In genomic region chr9:17134843-17135577, GRCh38 we compare ENCODE assay signal across 8 cellular contexts. TPM values are rescaled to one million over a fixed set of nuclear protein-coding genes. Genes with fewer than 3 reads are reported as not detected.
A peak's percentile ranks its signal among the peaks of the same experiment; 100 is the strongest.
DNase-seq lines count a peak whose midpoint lies in the region; ATAC-seq, FAIRE-seq and TF ChIP-seq lines count a peak whose summit lies in the region.

A gene with protein sequence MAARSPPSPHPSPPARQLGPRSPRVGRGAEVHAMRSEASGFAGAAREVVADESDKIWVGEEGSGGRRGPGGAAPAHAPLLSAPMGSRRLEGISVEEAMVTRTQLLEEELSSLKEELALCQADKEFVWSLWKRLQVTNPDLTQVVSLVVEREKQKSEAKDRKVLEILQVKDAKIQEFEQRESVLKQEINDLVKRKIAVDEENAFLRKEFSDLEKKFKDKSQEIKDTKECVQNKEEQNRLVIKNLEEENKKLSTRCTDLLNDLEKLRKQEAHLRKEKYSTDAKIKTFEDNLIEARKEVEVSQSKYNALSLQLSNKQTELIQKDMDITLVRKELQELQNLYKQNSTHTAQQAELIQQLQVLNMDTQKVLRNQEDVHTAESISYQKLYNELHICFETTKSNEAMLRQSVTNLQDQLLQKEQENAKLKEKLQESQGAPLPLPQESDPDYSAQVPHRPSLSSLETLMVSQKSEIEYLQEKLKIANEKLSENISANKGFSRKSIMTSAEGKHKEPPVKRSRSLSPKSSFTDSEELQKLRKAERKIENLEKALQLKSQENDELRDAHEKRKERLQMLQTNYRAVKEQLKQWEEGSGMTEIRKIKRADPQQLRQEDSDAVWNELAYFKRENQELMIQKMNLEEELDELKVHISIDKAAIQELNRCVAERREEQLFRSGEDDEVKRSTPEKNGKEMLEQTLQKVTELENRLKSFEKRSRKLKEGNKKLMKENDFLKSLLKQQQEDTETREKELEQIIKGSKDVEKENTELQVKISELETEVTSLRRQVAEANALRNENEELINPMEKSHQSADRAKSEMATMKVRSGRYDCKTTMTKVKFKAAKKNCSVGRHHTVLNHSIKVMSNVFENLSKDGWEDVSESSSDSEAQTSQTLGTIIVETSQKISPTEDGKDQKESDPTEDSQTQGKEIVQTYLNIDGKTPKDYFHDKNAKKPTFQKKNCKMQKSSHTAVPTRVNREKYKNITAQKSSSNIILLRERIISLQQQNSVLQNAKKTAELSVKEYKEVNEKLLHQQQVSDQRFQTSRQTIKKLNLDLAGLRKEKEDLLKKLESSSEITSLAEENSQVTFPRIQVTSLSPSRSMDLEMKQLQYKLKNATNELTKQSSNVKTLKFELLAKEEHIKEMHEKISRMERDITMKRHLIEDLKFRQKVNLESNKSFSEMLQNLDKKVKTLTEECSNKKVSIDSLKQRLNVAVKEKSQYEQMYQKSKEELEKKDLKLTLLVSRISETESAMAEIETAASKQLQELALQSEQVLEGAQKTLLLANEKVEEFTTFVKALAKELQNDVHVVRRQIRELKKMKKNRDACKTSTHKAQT (N-terminal part only) (plus strand): TSS chr9:17135040. CDS start chr9:17135066, 26 bp downstream.

- peak; percentile 95 for TF ChIP-seq POLR2A in A549 (IDR thresholded peaks at IDR 0.05; ENCODE audit: low read length)

- H3K9ac ChIP-seq in endodermal cell (ENCODE audit: extremely low read depth, low read length, poor library complexity, severe bottlenecking) = peak within 1 kb of the TSS; percentile 52

- H3K36me3 Mint-ChIP-seq in endodermal cell (ENCODE audit: low read depth) (peaks cover 2% of the 10 kb centered on the region), memory B cell (peaks cover 2% of the 10 kb centered on the region)

- CTCF ChIA-PET in A549 (lab: Yijun Ruan, JAX) = interaction anchor here (1.1 to 1.4 kb wide), 2 partner anchors 14 to 328 kb away, joined by 3 to 4 read pairs; no protein-coding TSS in a partner anchor

- WGBS in A549 (ENCODE audit: missing lambda C conversion rate) = 2% methylated on average over 45 of the region's 73 CpGs
- whole genome bisulfite sequencing in endodermal cell (ENCODE audit: insufficient coverage in 1 of 2, insufficient read length in 1 of 2), 2 experiments = 1% methylated on average over 73 of the region's 73 CpGs; no CpG with 5 or more reads in 1 of the 2 experiments

- POLR2A ChIA-PET in A549 (lab: Yijun Ruan, JAX) = no interaction called here

- no peak for TF ChIP-seq RAD21 in A549 (conservative IDR thresholded peaks at IDR 0.05 in 1 of 2, IDR thresholded peaks at IDR 0.05 in 1 of 2)

- peak within 1 kb of the TSS; percentile 95 for H3K4me3 ChIP-seq in A549
- H3K4me3 ChIP-seq in endodermal cell (ENCODE audit: low read length) = peak within 1 kb of the TSS; percentile 83

- H3K27me3 ChIP-seq in endodermal cell (ENCODE audit: control insufficient read depth, insufficient read depth, low read length, poor library complexity, severe bottlenecking) = no peaks in the 10 kb centered on the region

- no peaks in the 10 kb centered on the region for H3K36me3 ChIP-seq in endodermal cell (ENCODE audit: control insufficient read depth, insufficient read depth, low read length)

- FAIRE-seq in A549 (lab: Jason Lieb, UNC) = no peak

- peak within 1 kb of the TSS; percentile 87 for H3K4me3 Mint-ChIP-seq in endodermal cell
- H3K4me3 Mint-ChIP-seq in memory B cell = peak within 1 kb of the TSS; percentile 83

- H3K9me3 ChIP-seq in A549 (no peaks in the 10 kb centered on the region), endodermal cell (ENCODE audit: control insufficient read depth, low read length) (no peaks in the 10 kb centered on the region)

- peak; percentile 90 to 93 for DNase-seq in A549 (ENCODE audit: low read depth in 1 of 2, low spot score in 1 of 2)
- DNase-seq in NCI-H2196 treated with DMSO at 0.1 percent for 48 hours (lab: John Stamatoyannopoulos, UW; ENCODE audit: unreplicated experiment) = peak; percentile 78
- DNase-seq in activated CD4-positive, alpha-beta T cell treated with anti-CD3 and anti-CD28 coated beads for 48 hours = peak; percentile 78
- DNase-seq in endodermal cell = peak; percentile 97
- DNase-seq in memory B cell (ENCODE audit: low spot score in 2 of 2) = peak in 1 of 2 donors; percentile 1
- DNase-seq in stimulated activated CD8-positive, alpha-beta memory T cell treated with anti-CD3 and anti-CD28 coated beads, Interleukin-12 subunit alpha, Interleukin-12 subunit beta, amount 100 ng/mL, for 1 hour (ENCODE audit: low read depth) = peak; percentile 40

- H3K27ac Mint-ChIP-seq in endodermal cell (peak within 1 kb of the TSS; percentile 88), memory B cell (peak within 1 kb of the TSS; percentile 75)

- TF ChIP-seq EP300 in A549 (IDR thresholded peaks at IDR 0.05) = no peak

- H3K4me1 Mint-ChIP-seq in endodermal cell = peaks cover 5% of the 10 kb centered on the region
- H3K4me1 Mint-ChIP-seq in memory B cell = peaks cover 6% of the 10 kb centered on the region

- H3K9me3 Mint-ChIP-seq in endodermal cell (no peaks in the 10 kb centered on the region), memory B cell (peaks cover 2% of the 10 kb centered on the region)

- peaks cover 11% of the 10 kb centered on the region for H3K27me3 Mint-ChIP-seq in endodermal cell (ENCODE audit: insufficient read depth)
- H3K27me3 Mint-ChIP-seq in memory B cell = peaks cover 6% of the 10 kb centered on the region

- TF ChIP-seq CTCF in A549 (IDR thresholded peaks at IDR 0.05) (no peak), endodermal cell (conservative IDR thresholded peaks at IDR 0.05) (no peak)

- H3K4me1 ChIP-seq in A549 (peaks cover 14% of the 10 kb centered on the region), endodermal cell (ENCODE audit: control insufficient read depth, insufficient read depth, low read length) (no peaks in the 10 kb centered on the region)

- peak; percentile 92 to 96 for ATAC-seq in A549
- ATAC-seq in GM18511 (IDR thresholded peaks at IDR 0.05; ENCODE audit: unreplicated experiment) = peak; percentile 78
- ATAC-seq in HG03139 (IDR thresholded peaks at IDR 0.05; ENCODE audit: unreplicated experiment) = peak; percentile 52
- peak; percentile 44 for ATAC-seq in memory B cell (ENCODE audit: low read depth)

- H3K27ac ChIP-seq in A549 (peak within 1 kb of the TSS; percentile 97 to 99), endodermal cell (ENCODE audit: low read depth, low read length) (peak within 1 kb of the TSS; percentile 11)

- H3K4me2 ChIP-seq in A549 = peak within 1 kb of the TSS; percentile 83

TF ChIP-seq in A549, 52 proteins besides CTCF, POLR2A, EP300 and RAD21 (continues in another document):
- TF ChIP-seq JUN (IDR thresholded peaks at IDR 0.05) = peak; percentile 49 to 89; a peak in 4 of 5 replicates
- TF ChIP-seq, protein P1, sequence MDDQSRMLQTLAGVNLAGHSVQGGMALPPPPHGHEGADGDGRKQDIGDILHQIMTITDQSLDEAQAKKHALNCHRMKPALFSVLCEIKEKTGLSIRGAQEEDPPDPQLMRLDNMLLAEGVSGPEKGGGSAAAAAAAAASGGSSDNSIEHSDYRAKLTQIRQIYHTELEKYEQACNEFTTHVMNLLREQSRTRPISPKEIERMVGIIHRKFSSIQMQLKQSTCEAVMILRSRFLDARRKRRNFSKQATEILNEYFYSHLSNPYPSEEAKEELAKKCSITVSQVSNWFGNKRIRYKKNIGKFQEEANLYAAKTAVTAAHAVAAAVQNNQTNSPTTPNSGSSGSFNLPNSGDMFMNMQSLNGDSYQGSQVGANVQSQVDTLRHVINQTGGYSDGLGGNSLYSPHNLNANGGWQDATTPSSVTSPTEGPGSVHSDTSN (IDR thresholded peaks at IDR 0.05) = no peak
- TF ChIP-seq, protein P2, sequence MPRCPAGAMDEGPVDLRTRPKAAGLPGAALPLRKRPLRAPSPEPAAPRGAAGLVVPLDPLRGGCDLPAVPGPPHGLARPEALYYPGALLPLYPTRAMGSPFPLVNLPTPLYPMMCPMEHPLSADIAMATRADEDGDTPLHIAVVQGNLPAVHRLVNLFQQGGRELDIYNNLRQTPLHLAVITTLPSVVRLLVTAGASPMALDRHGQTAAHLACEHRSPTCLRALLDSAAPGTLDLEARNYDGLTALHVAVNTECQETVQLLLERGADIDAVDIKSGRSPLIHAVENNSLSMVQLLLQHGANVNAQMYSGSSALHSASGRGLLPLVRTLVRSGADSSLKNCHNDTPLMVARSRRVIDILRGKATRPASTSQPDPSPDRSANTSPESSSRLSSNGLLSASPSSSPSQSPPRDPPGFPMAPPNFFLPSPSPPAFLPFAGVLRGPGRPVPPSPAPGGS (IDR thresholded peaks at IDR 0.05) = peak; percentile 85; the same call in 2 of the 3 replicates
- TF ChIP-seq, protein P3, sequence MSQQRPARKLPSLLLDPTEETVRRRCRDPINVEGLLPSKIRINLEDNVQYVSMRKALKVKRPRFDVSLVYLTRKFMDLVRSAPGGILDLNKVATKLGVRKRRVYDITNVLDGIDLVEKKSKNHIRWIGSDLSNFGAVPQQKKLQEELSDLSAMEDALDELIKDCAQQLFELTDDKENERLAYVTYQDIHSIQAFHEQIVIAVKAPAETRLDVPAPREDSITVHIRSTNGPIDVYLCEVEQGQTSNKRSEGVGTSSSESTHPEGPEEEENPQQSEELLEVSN (IDR thresholded peaks at IDR 0.05; ENCODE audit: borderline replicate concordance, low read depth) = peak; percentile 99
- TF ChIP-seq HES2 (IDR thresholded peaks at IDR 0.05) = no peak
- 0 out of 2 replicates have a peak, but pooled peaks have one; percentile 12 for TF ChIP-seq HOXB5 (CRISPR knock-in tag; IDR thresholded peaks at IDR 0.05)
- peak; percentile 89; the same call in 1 of the 2 replicates for TF ChIP-seq PHF8 (IDR thresholded peaks at IDR 0.05; ENCODE audit: borderline replicate concordance, low read depth)
- peak; percentile 43; the same call in 1 of the 2 replicates for TF ChIP-seq TFCP2L1 (CRISPR knock-in tag; IDR thresholded peaks at IDR 0.05)
- TF ChIP-seq, protein P4, sequence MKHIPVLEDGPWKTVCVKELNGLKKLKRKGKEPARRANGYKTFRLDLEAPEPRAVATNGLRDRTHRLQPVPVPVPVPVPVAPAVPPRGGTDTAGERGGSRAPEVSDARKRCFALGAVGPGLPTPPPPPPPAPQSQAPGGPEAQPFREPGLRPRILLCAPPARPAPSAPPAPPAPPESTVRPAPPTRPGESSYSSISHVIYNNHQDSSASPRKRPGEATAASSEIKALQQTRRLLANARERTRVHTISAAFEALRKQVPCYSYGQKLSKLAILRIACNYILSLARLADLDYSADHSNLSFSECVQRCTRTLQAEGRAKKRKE (CRISPR knock-in tag; IDR thresholded peaks at IDR 0.05; ENCODE audit: low read depth) = peak; percentile 74; the same call in 1 of the 2 replicates

RNA-seq across cellular contexts. Expression of the gene that starts here (rescaled TPM):
- 6.7 and 11.9 TPM in 2 replicates for polyA plus RNA-seq in A549 (2011; rRNA removed)
- 3.0 and 3.4 TPM in 2 replicates for polyA plus RNA-seq in A549 (2012; cell fraction: cytosol; rRNA removed)
- polyA plus RNA-seq in A549 (2012; cell fraction: nucleus; rRNA removed) = 2.6 and 3.1 TPM in 2 replicates
- 8.1 to 8.5 TPM (median 8.2 TPM) in 3 replicates for polyA plus RNA-seq in A549 (2017; fragmentation: RNase III; extraction: RNeasy Plus Mini Kit Qiagen cat#74134 plus additional on column Dnase treatment)
- polyA minus RNA-seq in A549 (2011; rRNA and poly(A)+ RNA removed) = 4.6 and 5.4 TPM in 2 replicates
- 10 to 100 TPM; 12.4 to 13.7 TPM for total RNA-seq in endodermal cell
- 11.6 TPM for polyA plus RNA-seq in endodermal cell (2013, experiment 1 of 2)
- polyA plus RNA-seq in endodermal cell (2013, experiment 2 of 2) = 11.3 TPM

Comparison
In these comparisons a context has a peak if more than half of its experiments do, and no peak if none do; other contexts are left out.
1. ATAC-seq: peak in every context shown above with its lines; median percentile 94 in A549; 78 in GM18511; 52 in HG03139; 44 in memory B cell.